7 cellular contexts compared by ENCODE assay signal in the genomic region with DNA sequence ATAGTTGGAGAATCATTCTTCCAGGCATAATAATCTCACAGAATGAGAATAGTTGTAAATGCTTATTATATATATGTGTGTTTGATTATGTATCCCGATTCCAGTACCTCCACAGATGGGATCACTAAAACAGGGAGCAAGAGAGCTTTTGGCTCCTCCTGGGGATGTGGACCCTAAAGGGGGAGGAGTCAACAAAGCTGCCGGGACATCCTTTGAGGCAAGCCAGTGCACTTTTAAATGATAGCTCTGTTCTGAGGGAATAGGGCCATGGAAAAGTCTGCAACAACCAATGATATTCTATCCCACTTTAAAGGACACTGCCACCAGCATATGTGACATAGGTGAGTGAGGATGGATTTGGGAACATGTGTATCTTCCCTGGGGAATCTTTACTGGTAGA. TPM values are rescaled to one million over a fixed set of nuclear protein-coding genes. Genes with fewer than 3 reads are reported as not detected.
"Had no signal": no experiment of that assay in that cellular context is flagged by ENCODE, and none has a peak within 500 bp of the region (broad histone marks: within the 10 kb centered on the region; RNA-seq: fewer than 3 reads in every experiment).

No MANE protein-coding gene starts in this region.

- H3K9ac ChIP-seq: GM23248 had no signal

- H3K27ac ChIP-seq: GM23248 had no signal

- DNase-seq: GM23248, H9, HCEC 1CT, IMR-90, KG1 had no signal

- H2AFZ ChIP-seq: GM23248 had no signal

- H3K27ac Mint-ChIP-seq: H9 had no signal

- H3K4me3 Mint-ChIP-seq: H9 had no signal

- H3K9me3 Mint-ChIP-seq: H9 had no signal

- ATAC-seq: K562 had no signal

- H3K4me3 ChIP-seq: GM23248, K562 had no signal

RNA-seq across cellular contexts. Expression of a gene that starts 40.8 kb away (rescaled TPM):
- total RNA-seq: GM23248, HT-29, K562 had no signal
- polyA plus RNA-seq: GM23248 had no signal
